ENCODE assay signal across 34 cellular contexts in the genomic region with DNA sequence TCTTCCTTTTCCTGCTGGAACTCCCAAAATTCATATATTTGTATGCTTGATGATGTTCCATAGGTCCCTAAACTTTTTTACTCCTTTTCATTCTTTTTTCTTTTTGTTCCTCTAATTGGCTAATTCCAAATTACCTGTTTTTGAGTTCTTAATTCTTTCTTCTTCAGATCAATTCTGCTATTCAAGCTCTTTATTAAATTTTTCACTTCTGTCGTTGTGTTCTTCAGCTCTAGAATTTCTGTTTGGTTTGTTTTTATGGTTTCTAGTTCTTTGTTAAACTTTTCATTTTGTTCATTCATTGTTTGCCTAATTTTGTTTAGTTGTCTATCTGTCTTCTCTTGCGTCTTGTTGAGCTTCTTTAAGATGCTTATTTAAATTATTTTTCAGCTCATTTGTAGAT.
"Had no signal": no experiment of that assay in that cellular context is flagged by ENCODE, and none has a peak within 500 bp of the region (broad histone marks: within the 10 kb centered on the region; RNA-seq: fewer than 3 reads in every experiment).

No MANE protein-coding gene starts in this region.

- H3K27me3 ChIP-seq: MG63 had no signal

- H3K36me3 ChIP-seq: MG63 had no signal

- H3K4me3 ChIP-seq: MG63 had no signal

- DNase-seq: Karpas-422, Kasumi-1, MG63, MM.1S, MV-4-11, NCI-H1048, NCI-H1092, NCI-H1092 treated with DMSO at 0.1 percent for 48 hours, NCI-H1105, NCI-H1105 treated with DMSO at 0.1 percent for 48 hours, NCI-H1417, NCI-H1417 treated with DMSO at 0.1 percent for 48 hours, NCI-H1436, NCI-H1436 treated with DMSO at 0.1 percent for 48 hours, NCI-H146, NCI-H1694, NCI-H1694 treated with DMSO at 0.1 percent for 48 hours, NCI-H187, NCI-H187 treated with DMSO at 0.1 percent for 48 hours, NCI-H1930, NCI-H2029 treated with DMSO at 0.1 percent for 48 hours, NCI-H2081, NCI-H2081 treated with DMSO at 0.1 percent for 48 hours, NCI-H2107, NCI-H2171, NCI-H2171 treated with DMSO at 0.1 percent for 48 hours, NCI-H2227 treated with DMSO at 0.1 percent for 48 hours, NCI-H226, NCI-H345, NCI-H446, NCI-H446 treated with DMSO at 0.1 percent for 48 hours, NCI-H510A, NCI-H510A treated with DMSO at 0.1 percent for 48 hours, NCI-H524 had no signal
